Comparison of ENCODE assay signal across 16 cellular contexts in the genomic region with DNA sequence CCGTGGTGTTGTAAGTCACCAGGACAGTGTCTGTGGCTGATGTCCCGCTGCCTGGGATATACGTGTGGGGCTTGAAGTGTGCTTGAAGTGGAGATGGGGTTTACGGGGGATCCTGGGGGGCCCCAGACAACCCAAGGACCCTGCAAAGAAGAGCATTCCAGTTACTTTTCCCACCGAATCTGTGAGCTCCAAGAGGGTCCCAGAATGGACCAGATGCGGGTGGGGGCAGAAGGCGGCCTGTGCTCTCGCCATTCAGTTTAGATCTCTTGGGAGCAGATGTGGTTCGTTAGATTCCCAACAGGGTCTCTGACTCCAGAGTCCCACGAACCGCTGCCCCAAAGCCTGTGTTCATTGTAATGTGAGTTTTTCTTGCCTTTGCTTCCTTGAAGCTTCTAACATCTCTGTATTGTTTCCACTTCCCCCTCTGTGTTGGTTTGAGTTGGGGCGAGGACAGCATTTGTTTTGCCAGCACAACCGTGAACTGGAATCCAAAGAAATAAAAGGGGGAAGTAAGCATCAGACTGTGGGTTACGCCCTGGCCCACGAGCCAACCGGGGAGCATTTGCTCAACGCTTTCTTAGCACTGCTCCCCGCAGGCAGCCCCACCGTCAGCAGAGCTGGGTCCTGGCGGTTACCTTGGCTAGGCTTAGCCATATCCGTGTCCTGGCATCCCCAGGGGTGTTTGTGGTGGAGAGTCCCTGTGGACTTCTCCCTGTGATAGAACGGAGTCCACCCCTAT.
DNase-seq lines count a peak whose midpoint lies in the region; ATAC-seq and TF ChIP-seq lines count a peak whose summit lies in the region.
"Had no signal": no experiment of that assay in that cellular context is flagged by ENCODE, and none has a peak within 500 bp of the region (broad histone marks: within the 10 kb centered on the region; RNA-seq: fewer than 3 reads in every experiment).

No MANE protein-coding gene starts in this region.

- peaks cover 0 to 26% (median 0%) of the 10 kb centered on the region in 3 donors for H3K36me3 ChIP-seq in Peyer's patch
- H3K36me3 ChIP-seq in heart right ventricle, result peaks cover 0 to 54% (median 18%) of the 10 kb centered on the region in 9 donors
- peaks cover 0 to 6% of the 10 kb centered on the region in 2 donors for H3K36me3 ChIP-seq in prostate gland
- peaks cover 0 to 18% of the 10 kb centered on the region in 2 donors for H3K36me3 ChIP-seq in vagina

- intact Hi-C loops in heart right ventricle (cut with DNase I) (loop anchor here in 1 of 10 donors (10.0 kb wide), 1 partner anchor 89 kb away; the partner anchor contains the start of gene SH3BP4), prostate gland (cut with DNase I) (no loop called here), vagina (cut with DNase I) (no loop called here)

- TF ChIP-seq CTCF in GM12864 (IDR thresholded peaks at IDR 0.05; ENCODE audit: low read depth, low read length, missing control alignments) (no peak), Peyer's patch (IDR thresholded peaks at IDR 0.05) (no peak), heart right ventricle (IDR thresholded peaks at IDR 0.05) (no peak), prostate gland (IDR thresholded peaks at IDR 0.05) (no peak), vagina (IDR thresholded peaks at IDR 0.05) (no peak)

- WGBS in heart right ventricle, 2 donors, result 72 to 83% methylated on average over 22 of the region's 22 CpGs
- 74% methylated on average over 21 of the region's 22 CpGs for WGBS in prostate gland

- no peaks in the 10 kb centered on the region for H3K9me3 ChIP-seq in Peyer's patch
- no peaks in the 10 kb centered on the region for H3K9me3 ChIP-seq in heart right ventricle
- no peaks in the 10 kb centered on the region for H3K9me3 ChIP-seq in prostate gland
- no peaks in the 10 kb centered on the region for H3K9me3 ChIP-seq in vagina
- H3K9me3 ChIP-seq: adrenal gland had no signal

- peak in 7 of 8 donors; percentile 31 to 52 (median 37) for ATAC-seq in heart right ventricle
- no peak for ATAC-seq in GM19324 (IDR thresholded peaks at IDR 0.05; ENCODE audit: low FRiP score, unreplicated experiment)
- no peak for ATAC-seq in GM18861 (IDR thresholded peaks at IDR 0.05; ENCODE audit: unreplicated experiment)

- H3K4me3 ChIP-seq in GM12864 (ENCODE audit: low read depth, low read length) (no peak overlapping the region), Peyer's patch (no peak overlapping the region), heart right ventricle (no peak overlapping the region), prostate gland (no peak overlapping the region), vagina (no peak overlapping the region)
- H3K4me3 ChIP-seq: adrenal gland had no signal

- DNase-seq in GM12864 (ENCODE audit: low read depth) (peak; percentile 10), Peyer's patch (peak in 2 of 3 donors; percentile 62 to 63), heart right ventricle (no peak), prostate gland (ENCODE audit: low spot score) (no peak), cerebellar nuclear complex (lab: John Stamatoyannopoulos, UW) (no peak), vagina (ENCODE audit: extremely low spot score in 2 of 2) (no peak)
- DNase-seq: activated CD4-positive, alpha-beta T cell treated with anti-CD3 and anti-CD28 coated beads for 4 hours; activated T-cell treated with anti-CD3 and anti-CD28 coated beads, Interleukin-2, amount 50 U/mL, for 24 hours; cortex of kidney; Kasumi-1; NCI-H187 treated with DMSO at 0.1 percent for 48 hours; NCI-H526 had no signal

- H3K27me3 ChIP-seq in Peyer's patch, result no peaks in the 10 kb centered on the region
- no peaks in the 10 kb centered on the region for H3K27me3 ChIP-seq in heart right ventricle
- no peaks in the 10 kb centered on the region for H3K27me3 ChIP-seq in prostate gland (replicated peaks; ENCODE audit: insufficient read depth)
- no peaks in the 10 kb centered on the region for H3K27me3 ChIP-seq in vagina
- H3K27me3 ChIP-seq: adrenal gland had no signal

- TF ChIP-seq POLR2A in Peyer's patch (IDR thresholded peaks at IDR 0.05) (no peak), prostate gland (IDR thresholded peaks at IDR 0.05) (no peak), vagina (IDR thresholded peaks at IDR 0.05) (no peak)

- H3K27ac ChIP-seq in Peyer's patch, result peak overlapping the region in 1 of 4 donors; percentile 62
- peak overlapping the region in 4 of 10 donors; percentile 15 to 47 (median 38) for H3K27ac ChIP-seq in heart right ventricle
- peak overlapping the region; percentile 58 to 63 for H3K27ac ChIP-seq in prostate gland
- no peak overlapping the region for H3K27ac ChIP-seq in vagina
- H3K27ac ChIP-seq: adrenal gland, HL-60 had no signal

- H3K4me1 ChIP-seq in Peyer's patch, result peaks cover 0 to 4% (median 2%) of the 10 kb centered on the region in 4 donors
- peaks cover 0 to 35% (median 16%) of the 10 kb centered on the region in 9 donors for H3K4me1 ChIP-seq in heart right ventricle
- H3K4me1 ChIP-seq in prostate gland (replicated peaks), result peaks cover 14% of the 10 kb centered on the region
- H3K4me1 ChIP-seq in vagina, result no peaks in the 10 kb centered on the region
- H3K4me1 ChIP-seq: adrenal gland had no signal

Comparison
In these comparisons a context has a peak if more than half of its experiments do, and no peak if none do; other contexts are left out.
1. DNase-seq: peak in GM12864 (single experiment) and Peyer's patch (2 of 3); none in heart right ventricle (0 of 2), prostate gland (single experiment), cerebellar nuclear complex (0 of 2) and vagina (0 of 2).
2. ATAC-seq: peak in heart right ventricle (7 of 8); none in GM19324 (single experiment) and GM18861 (single experiment).